ENCODE assay signal across 8 cellular contexts in genomic region chr20:2093200-2093781, GRCh38. TPM values are rescaled to one million over a fixed set of nuclear protein-coding genes. Genes with fewer than 3 reads are reported as not detected.
DNase-seq lines count a peak whose midpoint lies in the region; ATAC-seq and TF ChIP-seq lines count a peak whose summit lies in the region.

No MANE protein-coding gene starts in this region.

- no peak overlapping the region for H3K4me3 ChIP-seq in HEK293 (ENCODE audit: low read depth, low read length)

- intact Hi-C loops in sciatic nerve (cut with DNase I): loop anchor here (5.0 kb wide), 1 partner anchor 121 kb away; no protein-coding TSS in a partner anchor

- H3K4me1 ChIP-seq in HEK293 (ENCODE audit: control insufficient read depth, insufficient read depth, low read length): no peaks in the 10 kb centered on the region

- DNase-seq in COLO668 (lab: John Stamatoyannopoulos, UW; ENCODE audit: unreplicated experiment): peak; percentile 24
- peak; percentile 25 for DNase-seq in activated CD4-positive, alpha-beta T cell treated with anti-CD3 and anti-CD28 coated beads, Interleukin-2, amount 50 U/mL, for 1 hour
- DNase-seq in left kidney (ENCODE audit: low read depth, low spot score): peak; percentile 60
- no peak for DNase-seq in NCI-H524 treated with DMSO at 0.1 percent for 48 hours (lab: John Stamatoyannopoulos, UW)
- DNase-seq in sciatic nerve (ENCODE audit: low spot score): no peak
- DNase-seq in stimulated activated naive CD4-positive, alpha-beta T cell treated with Interleukin-2 at 50 U/mL for 16 hours (lab: John Stamatoyannopoulos, UW): no peak
- no peak for DNase-seq in globus pallidus (ENCODE audit: low spot score)

- ATAC-seq in sciatic nerve: no peak

- H3K27ac ChIP-seq in HEK293 (ENCODE audit: extremely low read depth, low read depth, low read length): no peak overlapping the region

- no peak for TF ChIP-seq CTCF in HEK293 (tag by site-specific recombination; IDR thresholded peaks at IDR 0.05)

- no peaks in the 10 kb centered on the region for H3K36me3 ChIP-seq in HEK293 (ENCODE audit: control insufficient read depth in 2 of 2, insufficient read depth in 1 of 2, low read length in 2 of 2)

- H3K9me3 ChIP-seq in HEK293 (ENCODE audit: control insufficient read depth, insufficient read depth, low read depth, low read length): no peaks in the 10 kb centered on the region

- POLR2A ChIA-PET in HEK293 (lab: Yijun Ruan, JAX): interaction anchor here (2.8 kb wide), 1 partner anchor 9 kb away, joined by 15 read pairs; the partner anchor contains the start of gene STK35

- CTCF ChIA-PET in HEK293 (lab: Yijun Ruan, JAX): interaction anchor here (0.6 to 6.5 kb wide), 34 partner anchors 8 to 453 kb away, joined by 3 to 51 read pairs (median 4); no protein-coding TSS in a partner anchor

TF ChIP-seq in HEK293, 187 proteins besides CTCF, POLR2A, EP300 and RAD21:
- TF ChIP-seq PBX3 (CRISPR knock-in tag; IDR thresholded peaks at IDR 0.05) (no peak), ZNF518A (tag by site-specific recombination; conservative IDR thresholded peaks at IDR 0.05; ENCODE audit: low read depth) (no peak), ZNF571 (tag by site-specific recombination; IDR thresholded peaks at IDR 0.05) (no peak), ZNF48 (tag by site-specific recombination; IDR thresholded peaks at IDR 0.05) (no peak), ZBTB8A (tag by site-specific recombination; IDR thresholded peaks at IDR 0.05) (no peak), KLF7 (tag by site-specific recombination; IDR thresholded peaks at IDR 0.05; ENCODE audit: borderline replicate concordance) (no peak), ZNF654 (tag by site-specific recombination; IDR thresholded peaks at IDR 0.05; ENCODE audit: low read depth) (peak; percentile 60), PRDM10 (tag by site-specific recombination; IDR thresholded peaks at IDR 0.05) (no peak)
TF ChIP-seq in HEK293: peak in this region for 1.

RNA-seq across cellular contexts. Expression of gene STK35, which starts 8.3 kb away (rescaled TPM):
- 10.2 TPM for total RNA-seq in sciatic nerve

Comparison
In these comparisons a context has a peak if more than half of its experiments do, and no peak if none do; other contexts are left out.
1. DNase-seq: peak in COLO668 (single experiment), activated CD4-positive, alpha-beta T cell treated with anti-CD3 and anti-CD28 coated beads, Interleukin-2, amount 50 U/mL, for 1 hour (single experiment) and left kidney (single experiment); none in NCI-H524 treated with DMSO at 0.1 percent for 48 hours (single experiment), sciatic nerve (single experiment), stimulated activated naive CD4-positive, alpha-beta T cell treated with Interleukin-2 at 50 U/mL for 16 hours (single experiment) and globus pallidus (single experiment).